Comparison of ENCODE assay signal across 16 cellular contexts in genomic region chr19:38710416-38710702, GRCh38. TPM values are rescaled to one million over a fixed set of nuclear protein-coding genes. Genes with fewer than 3 reads are reported as not detected.
A peak's percentile ranks its signal among the peaks of the same experiment; 100 is the strongest.
DNase-seq lines count a peak whose midpoint lies in the region; ATAC-seq and TF ChIP-seq lines count a peak whose summit lies in the region.
"Had no signal": no experiment of that assay in that cellular context is flagged by ENCODE, and none has a peak within 500 bp of the region (broad histone marks: within the 10 kb centered on the region; RNA-seq: fewer than 3 reads in every experiment).

No MANE protein-coding gene starts in this region.

- ATAC-seq in activated CD8-positive, alpha-beta T cell treated with anti-CD3 and anti-CD28 coated beads, Interleukin-2, amount 10 ng/mL, durations not matched to agents 7 days and 5 days = no peak
- no peak for ATAC-seq in activated CD8-positive, alpha-beta T cell treated with anti-CD3 and anti-CD28 coated beads for 36 hours
- no peak for ATAC-seq in lung (ENCODE audit: insufficient read depth, low FRiP score)
- ATAC-seq in thoracic aorta (ENCODE audit: insufficient number of reproducible peaks, low FRiP score, low read depth) = no peak
- ATAC-seq: activated naive CD8-positive, alpha-beta T cell treated with anti-CD3 and anti-CD28 coated beads, Interleukin-2, amount 50 U/mL, for 24 hours had no signal

- H3K36me3 ChIP-seq in lung (ENCODE audit: control insufficient read depth in 2 of 2, insufficient read depth in 2 of 2, low read length in 2 of 2) = peaks cover 2 to 91% of the 10 kb centered on the region in 2 donors
- peaks cover 83% of the 10 kb centered on the region for H3K36me3 ChIP-seq in thoracic aorta

- H3K27ac ChIP-seq in lung (ENCODE audit: low read depth in 1 of 2, low read length in 1 of 2) = peak overlapping the region; percentile 38 to 41
- peak overlapping the region; percentile 81 to 82 for H3K27ac ChIP-seq in thoracic aorta
- H3K27ac ChIP-seq: HL-60 had no signal

- no peaks in the 10 kb centered on the region for H3K27me3 ChIP-seq in lung (ENCODE audit: control insufficient read depth, insufficient read depth)
- H3K27me3 ChIP-seq in thoracic aorta (replicated peaks; ENCODE audit: insufficient read depth) = no peaks in the 10 kb centered on the region
- H3K27me3 ChIP-seq: MG63 had no signal

- DNase-seq in activated CD8-positive, alpha-beta T cell treated with anti-CD3 and anti-CD28 coated beads, Interleukin-2, amount 10 ng/mL, durations not matched to agents 7 days and 5 days = no peak
- DNase-seq in activated CD8-positive, alpha-beta T cell treated with anti-CD3 and anti-CD28 coated beads for 36 hours = no peak
- DNase-seq in MCF 10A (ENCODE audit: unreplicated experiment) (no peak), lung (ENCODE audit: low spot score) (no peak), thoracic aorta (ENCODE audit: low spot score) (no peak), activated gamma-delta T cell treated with Interleukin-2 at 50 U/mL for 16 hours (no peak)
- no peak for DNase-seq in activated T-helper 1 cell treated with anti-CD3 and anti-CD28 coated beads, Interleukin-12 subunit alpha, Interleukin-12 subunit beta, Interleukin-2, Interleukin-4 antibody, amounts not matched to agents 30 ng/mL and 10 ng/mL and 1 ng/mL, durations not matched to agents 14 hours and 24 hours and 36 hours (ENCODE audit: low spot score)
- DNase-seq in activated T-helper 2 cell treated with anti-CD3 and anti-CD28 coated beads, Interferon-gamma antibody, Interleukin-2, Interleukin-4, amounts not matched to agents 10 μg/mL and 5 μg/mL and 100 μg/mL, durations not matched to agents 14 hours and 24 hours and 36 hours (ENCODE audit: low spot score) = no peak
- DNase-seq: ACHN; activated CD8-positive, alpha-beta memory T cell treated with anti-CD3 and anti-CD28 coated beads for 24 hours; activated naive CD8-positive, alpha-beta T cell treated with anti-CD3 and anti-CD28 coated beads, Interleukin-2, amount 50 U/mL, for 24 hours; DMS153; mesendoderm; MG63; NCI-H2171 had no signal

- H3K4me1 ChIP-seq in lung (ENCODE audit: control insufficient read depth in 2 of 2, insufficient read depth in 2 of 2, low read length in 2 of 2) (peaks cover 2 to 38% of the 10 kb centered on the region in 2 donors), thoracic aorta (ENCODE audit: control insufficient read depth in 1 of 2, low read depth in 2 of 2) (peaks cover 48 to 100% of the 10 kb centered on the region in 2 donors)

- H3K9me3 ChIP-seq in lung (ENCODE audit: control insufficient read depth in 2 of 2, insufficient read depth in 1 of 2, low read length in 1 of 2) (no peaks in the 10 kb centered on the region), thoracic aorta (no peaks in the 10 kb centered on the region)
- H3K9me3 ChIP-seq: MG63 had no signal

- CTCF ChIA-PET in activated CD8-positive, alpha-beta T cell treated with anti-CD3 and anti-CD28 coated beads, Interleukin-2, amount 10 ng/mL, durations not matched to agents 7 days and 5 days (lab: Charles Lee) = no interaction called here
- CTCF ChIA-PET in activated CD8-positive, alpha-beta T cell treated with anti-CD3 and anti-CD28 coated beads for 36 hours (lab: Charles Lee) = no interaction called here
- CTCF ChIA-PET in MCF 10A (lab: Yijun Ruan, JAX) = interaction anchor here (0.6 to 1.3 kb wide), 4 partner anchors 9 to 76 kb away, joined by 3 to 9 read pairs (median 4); no protein-coding TSS in a partner anchor

- H3K4me3 Mint-ChIP-seq in activated CD8-positive, alpha-beta T cell treated with anti-CD3 and anti-CD28 coated beads, Interleukin-2, amount 10 ng/mL, durations not matched to agents 7 days and 5 days = no peak overlapping the region
- H3K4me3 Mint-ChIP-seq in activated CD8-positive, alpha-beta T cell treated with anti-CD3 and anti-CD28 coated beads for 36 hours = no peak overlapping the region
- H3K4me3 Mint-ChIP-seq in MCF 10A (ENCODE audit: unreplicated experiment) = no peak overlapping the region
- no peak overlapping the region for H3K4me3 Mint-ChIP-seq in activated T-helper 1 cell treated with anti-CD3 and anti-CD28 coated beads, Interleukin-12 subunit alpha, Interleukin-12 subunit beta, Interleukin-2, Interleukin-4 antibody, amounts not matched to agents 30 ng/mL and 10 ng/mL and 1 ng/mL, durations not matched to agents 14 hours and 24 hours and 36 hours
- H3K4me3 Mint-ChIP-seq in activated T-helper 2 cell treated with anti-CD3 and anti-CD28 coated beads, Interferon-gamma antibody, Interleukin-2, Interleukin-4, amounts not matched to agents 10 μg/mL and 5 μg/mL and 100 μg/mL, durations not matched to agents 14 hours and 24 hours and 36 hours (ENCODE audit: low read depth) = no peak overlapping the region
- H3K4me3 Mint-ChIP-seq: activated naive CD8-positive, alpha-beta T cell treated with anti-CD3 and anti-CD28 coated beads, Interleukin-2, amount 50 U/mL, for 24 hours had no signal

- H3K4me1 Mint-ChIP-seq in activated CD8-positive, alpha-beta T cell treated with anti-CD3 and anti-CD28 coated beads, Interleukin-2, amount 10 ng/mL, durations not matched to agents 7 days and 5 days (ENCODE audit: low read depth) = no peaks in the 10 kb centered on the region
- no peaks in the 10 kb centered on the region for H3K4me1 Mint-ChIP-seq in activated CD8-positive, alpha-beta T cell treated with anti-CD3 and anti-CD28 coated beads for 36 hours (ENCODE audit: low read depth)
- peaks cover 11% of the 10 kb centered on the region for H3K4me1 Mint-ChIP-seq in MCF 10A (ENCODE audit: insufficient read depth, unreplicated experiment)
- no peaks in the 10 kb centered on the region for H3K4me1 Mint-ChIP-seq in activated T-helper 1 cell treated with anti-CD3 and anti-CD28 coated beads, Interleukin-12 subunit alpha, Interleukin-12 subunit beta, Interleukin-2, Interleukin-4 antibody, amounts not matched to agents 30 ng/mL and 10 ng/mL and 1 ng/mL, durations not matched to agents 14 hours and 24 hours and 36 hours (ENCODE audit: low read depth)
- no peaks in the 10 kb centered on the region for H3K4me1 Mint-ChIP-seq in activated T-helper 2 cell treated with anti-CD3 and anti-CD28 coated beads, Interferon-gamma antibody, Interleukin-2, Interleukin-4, amounts not matched to agents 10 μg/mL and 5 μg/mL and 100 μg/mL, durations not matched to agents 14 hours and 24 hours and 36 hours (ENCODE audit: low read depth)
- H3K4me1 Mint-ChIP-seq: activated naive CD8-positive, alpha-beta T cell treated with anti-CD3 and anti-CD28 coated beads, Interleukin-2, amount 50 U/mL, for 24 hours had no signal

- no peak for TF ChIP-seq CTCF in activated CD8-positive, alpha-beta T cell treated with anti-CD3 and anti-CD28 coated beads for 36 hours (IDR thresholded peaks at IDR 0.05)
- TF ChIP-seq CTCF in MCF 10A (IDR thresholded peaks at IDR 0.05; ENCODE audit: unreplicated experiment) = no peak
- TF ChIP-seq CTCF in lung (IDR thresholded peaks at IDR 0.05; ENCODE audit: control extremely low read depth, extremely low read depth) = no peak
- no peak for TF ChIP-seq CTCF in thoracic aorta (IDR thresholded peaks at IDR 0.05)

- H3K27me3 Mint-ChIP-seq in activated CD8-positive, alpha-beta T cell treated with anti-CD3 and anti-CD28 coated beads, Interleukin-2, amount 10 ng/mL, durations not matched to agents 7 days and 5 days (ENCODE audit: low read depth) = no peaks in the 10 kb centered on the region
- no peaks in the 10 kb centered on the region for H3K27me3 Mint-ChIP-seq in activated CD8-positive, alpha-beta T cell treated with anti-CD3 and anti-CD28 coated beads for 36 hours
- H3K27me3 Mint-ChIP-seq in MCF 10A (ENCODE audit: insufficient read depth, unreplicated experiment) = no peaks in the 10 kb centered on the region
- peaks cover 2% of the 10 kb centered on the region for H3K27me3 Mint-ChIP-seq in activated T-helper 1 cell treated with anti-CD3 and anti-CD28 coated beads, Interleukin-12 subunit alpha, Interleukin-12 subunit beta, Interleukin-2, Interleukin-4 antibody, amounts not matched to agents 30 ng/mL and 10 ng/mL and 1 ng/mL, durations not matched to agents 14 hours and 24 hours and 36 hours (ENCODE audit: insufficient read depth)
- H3K27me3 Mint-ChIP-seq in activated T-helper 2 cell treated with anti-CD3 and anti-CD28 coated beads, Interferon-gamma antibody, Interleukin-2, Interleukin-4, amounts not matched to agents 10 μg/mL and 5 μg/mL and 100 μg/mL, durations not matched to agents 14 hours and 24 hours and 36 hours (ENCODE audit: low read depth) = no peaks in the 10 kb centered on the region
- H3K27me3 Mint-ChIP-seq: activated naive CD8-positive, alpha-beta T cell treated with anti-CD3 and anti-CD28 coated beads, Interleukin-2, amount 50 U/mL, for 24 hours had no signal

- peaks cover 54% of the 10 kb centered on the region for H3K36me3 Mint-ChIP-seq in activated CD8-positive, alpha-beta T cell treated with anti-CD3 and anti-CD28 coated beads, Interleukin-2, amount 10 ng/mL, durations not matched to agents 7 days and 5 days (ENCODE audit: low read depth)
- H3K36me3 Mint-ChIP-seq in activated CD8-positive, alpha-beta T cell treated with anti-CD3 and anti-CD28 coated beads for 36 hours (ENCODE audit: low read depth) = peaks cover 18% of the 10 kb centered on the region
- peaks cover 95% of the 10 kb centered on the region for H3K36me3 Mint-ChIP-seq in MCF 10A (ENCODE audit: insufficient read depth, unreplicated experiment)
- peaks cover 44% of the 10 kb centered on the region for H3K36me3 Mint-ChIP-seq in activated T-helper 1 cell treated with anti-CD3 and anti-CD28 coated beads, Interleukin-12 subunit alpha, Interleukin-12 subunit beta, Interleukin-2, Interleukin-4 antibody, amounts not matched to agents 30 ng/mL and 10 ng/mL and 1 ng/mL, durations not matched to agents 14 hours and 24 hours and 36 hours (ENCODE audit: low read depth)
- peaks cover 61% of the 10 kb centered on the region for H3K36me3 Mint-ChIP-seq in activated T-helper 2 cell treated with anti-CD3 and anti-CD28 coated beads, Interferon-gamma antibody, Interleukin-2, Interleukin-4, amounts not matched to agents 10 μg/mL and 5 μg/mL and 100 μg/mL, durations not matched to agents 14 hours and 24 hours and 36 hours (ENCODE audit: low read depth)

- WGBS in lung, 2 donors = 79 to 87% methylated on average over 2 of the region's 2 CpGs

- H3K4me3 ChIP-seq in lung (no peak overlapping the region), thoracic aorta (no peak overlapping the region)
- H3K4me3 ChIP-seq: MG63 had no signal

- POLR2A ChIA-PET in activated CD8-positive, alpha-beta T cell treated with anti-CD3 and anti-CD28 coated beads, Interleukin-2, amount 10 ng/mL, durations not matched to agents 7 days and 5 days (lab: Charles Lee) = no interaction called here
- POLR2A ChIA-PET in activated CD8-positive, alpha-beta T cell treated with anti-CD3 and anti-CD28 coated beads for 36 hours (lab: Charles Lee) = interaction anchor here (0.9 kb wide), 1 partner anchor 9 kb away, joined by 3 read pairs; no protein-coding TSS in a partner anchor
- POLR2A ChIA-PET in MCF 10A (lab: Yijun Ruan, JAX) = interaction anchor here (0.7 to 6.0 kb wide), 3 partner anchors 9 to 84 kb away, joined by 3 to 38 read pairs (median 4); partner anchors contain the start of gene ACTN4

- H3K27ac Mint-ChIP-seq in activated CD8-positive, alpha-beta T cell treated with anti-CD3 and anti-CD28 coated beads, Interleukin-2, amount 10 ng/mL, durations not matched to agents 7 days and 5 days = peak overlapping the region; percentile 57
- H3K27ac Mint-ChIP-seq in activated CD8-positive, alpha-beta T cell treated with anti-CD3 and anti-CD28 coated beads for 36 hours = no peak overlapping the region
- H3K27ac Mint-ChIP-seq in MCF 10A (ENCODE audit: low read depth, unreplicated experiment) = peak overlapping the region; percentile 89
- no peak overlapping the region for H3K27ac Mint-ChIP-seq in activated T-helper 1 cell treated with anti-CD3 and anti-CD28 coated beads, Interleukin-12 subunit alpha, Interleukin-12 subunit beta, Interleukin-2, Interleukin-4 antibody, amounts not matched to agents 30 ng/mL and 10 ng/mL and 1 ng/mL, durations not matched to agents 14 hours and 24 hours and 36 hours
- no peak overlapping the region for H3K27ac Mint-ChIP-seq in activated T-helper 2 cell treated with anti-CD3 and anti-CD28 coated beads, Interferon-gamma antibody, Interleukin-2, Interleukin-4, amounts not matched to agents 10 μg/mL and 5 μg/mL and 100 μg/mL, durations not matched to agents 14 hours and 24 hours and 36 hours
- H3K27ac Mint-ChIP-seq: activated naive CD8-positive, alpha-beta T cell treated with anti-CD3 and anti-CD28 coated beads, Interleukin-2, amount 50 U/mL, for 24 hours had no signal

- intact Hi-C loops in activated CD8-positive, alpha-beta T cell treated with anti-CD3 and anti-CD28 coated beads for 36 hours (cut with micrococcal nuclease) = no loop called here
- intact Hi-C loops in MCF 10A (cut with micrococcal nuclease) = loop anchor here (10.0 kb wide), 1 partner anchor 156 kb away; no protein-coding TSS in a partner anchor
- intact Hi-C loops in activated T-helper 1 cell treated with anti-CD3 and anti-CD28 coated beads, Interleukin-12 subunit alpha, Interleukin-12 subunit beta, Interleukin-2, Interleukin-4 antibody, amounts not matched to agents 30 ng/mL and 10 ng/mL and 1 ng/mL, durations not matched to agents 14 hours and 24 hours and 36 hours (cut with micrococcal nuclease) = no loop called here
- intact Hi-C loops in activated T-helper 2 cell treated with anti-CD3 and anti-CD28 coated beads, Interferon-gamma antibody, Interleukin-2, Interleukin-4, amounts not matched to agents 10 μg/mL and 5 μg/mL and 100 μg/mL, durations not matched to agents 14 hours and 24 hours and 36 hours (cut with micrococcal nuclease) = no loop called here

- no TSS peak for BruUV-seq in MCF 10A (replicated peaks; lab: Mats Ljungman, UMichigan)

- H3K9me3 Mint-ChIP-seq in activated CD8-positive, alpha-beta T cell treated with anti-CD3 and anti-CD28 coated beads, Interleukin-2, amount 10 ng/mL, durations not matched to agents 7 days and 5 days (ENCODE audit: insufficient read depth) = no peaks in the 10 kb centered on the region
- no peaks in the 10 kb centered on the region for H3K9me3 Mint-ChIP-seq in activated CD8-positive, alpha-beta T cell treated with anti-CD3 and anti-CD28 coated beads for 36 hours
- H3K9me3 Mint-ChIP-seq in MCF 10A (ENCODE audit: unreplicated experiment) = no peaks in the 10 kb centered on the region
- no peaks in the 10 kb centered on the region for H3K9me3 Mint-ChIP-seq in activated T-helper 1 cell treated with anti-CD3 and anti-CD28 coated beads, Interleukin-12 subunit alpha, Interleukin-12 subunit beta, Interleukin-2, Interleukin-4 antibody, amounts not matched to agents 30 ng/mL and 10 ng/mL and 1 ng/mL, durations not matched to agents 14 hours and 24 hours and 36 hours
- H3K9me3 Mint-ChIP-seq in activated T-helper 2 cell treated with anti-CD3 and anti-CD28 coated beads, Interferon-gamma antibody, Interleukin-2, Interleukin-4, amounts not matched to agents 10 μg/mL and 5 μg/mL and 100 μg/mL, durations not matched to agents 14 hours and 24 hours and 36 hours = no peaks in the 10 kb centered on the region
- H3K9me3 Mint-ChIP-seq: activated naive CD8-positive, alpha-beta T cell treated with anti-CD3 and anti-CD28 coated beads, Interleukin-2, amount 50 U/mL, for 24 hours had no signal

RNA-seq across cellular contexts. Expression of gene CAPN12, which starts 33.9 kb away (rescaled TPM):
- 10 to 100 TPM; 12.2 to 16.2 TPM for total RNA-seq in activated CD8-positive, alpha-beta T cell treated with anti-CD3 and anti-CD28 coated beads, Interleukin-2, amount 10 ng/mL, durations not matched to agents 7 days and 5 days
- 10 to 100 TPM; 19.6 to 22.7 TPM for total RNA-seq in activated CD8-positive, alpha-beta T cell treated with anti-CD3 and anti-CD28 coated beads for 36 hours
- total RNA-seq in MCF 10A (2022) (not detected in 2 replicates), lung (1 to 10 TPM; 2.0 to 7.1 TPM), thoracic aorta (1 to 10 TPM in 1 of 2 donors, under 1 TPM in 1; 0.81 to 2.1 TPM)
- 10 to 100 TPM in 1 of 2 donors, 1 to 10 TPM in 1; 4.9 to 17.8 TPM for polyA plus RNA-seq in lung
- total RNA-seq in activated T-helper 1 cell treated with anti-CD3 and anti-CD28 coated beads, Interleukin-12 subunit alpha, Interleukin-12 subunit beta, Interleukin-2, Interleukin-4 antibody, amounts not matched to agents 30 ng/mL and 10 ng/mL and 1 ng/mL, durations not matched to agents 14 hours and 24 hours and 36 hours = 1.1 and 2.5 TPM in 2 replicates
- total RNA-seq in activated T-helper 2 cell treated with anti-CD3 and anti-CD28 coated beads, Interferon-gamma antibody, Interleukin-2, Interleukin-4, amounts not matched to agents 10 μg/mL and 5 μg/mL and 100 μg/mL, durations not matched to agents 14 hours and 24 hours and 36 hours = 2.9 and 3.6 TPM in 2 replicates

Comparison
In these comparisons a context has a peak if more than half of its experiments do, and no peak if none do; other contexts are left out.
1. H3K27ac Mint-ChIP-seq: peak in activated CD8-positive, alpha-beta T cell treated with anti-CD3 and anti-CD28 coated beads, Interleukin-2, amount 10 ng/mL, durations not matched to agents 7 days and 5 days (single experiment) and MCF 10A (single experiment); none in activated CD8-positive, alpha-beta T cell treated with anti-CD3 and anti-CD28 coated beads for 36 hours (single experiment), activated T-helper 1 cell treated with anti-CD3 and anti-CD28 coated beads, Interleukin-12 subunit alpha, Interleukin-12 subunit beta, Interleukin-2, Interleukin-4 antibody, amounts not matched to agents 30 ng/mL and 10 ng/mL and 1 ng/mL, durations not matched to agents 14 hours and 24 hours and 36 hours (single experiment) and activated T-helper 2 cell treated with anti-CD3 and anti-CD28 coated beads, Interferon-gamma antibody, Interleukin-2, Interleukin-4, amounts not matched to agents 10 μg/mL and 5 μg/mL and 100 μg/mL, durations not matched to agents 14 hours and 24 hours and 36 hours (single experiment).